In genomic region chr21:38810826-38811164, GRCh38 we compare ENCODE assay signal across 11 cellular contexts. TPM values are rescaled to one million over a fixed set of nuclear protein-coding genes. Genes with fewer than 3 reads are reported as not detected.
DNase-seq lines count a peak whose midpoint lies in the region; ATAC-seq and TF ChIP-seq lines count a peak whose summit lies in the region.
"Had no signal": no experiment of that assay in that cellular context is flagged by ENCODE, and none has a peak within 500 bp of the region (broad histone marks: within the 10 kb centered on the region; RNA-seq: fewer than 3 reads in every experiment).

No MANE protein-coding gene starts in this region.

- peaks cover 95% of the 10 kb centered on the region for H3K36me3 Mint-ChIP-seq in MCF 10A (ENCODE audit: insufficient read depth, unreplicated experiment)

- TF ChIP-seq EP300 in upper lobe of left lung (IDR thresholded peaks at IDR 0.05) = peak in 2 of 4 donors; percentile 2 to 3

- peak overlapping the region; percentile 97 for H3K4me3 Mint-ChIP-seq in MCF 10A (ENCODE audit: unreplicated experiment)
- H3K4me3 Mint-ChIP-seq: neural crest cell; stimulated activated memory B cell treated with anti-CD40 and anti-IgM and Interleukin-4, amounts not matched to agents 10 μg/mL and 1 μg/mL and 100 μg/mL, for 72 hours had no signal

- no peak for TF ChIP-seq POLR2A in breast epithelium (IDR thresholded peaks at IDR 0.05)
- TF ChIP-seq POLR2A in upper lobe of left lung (IDR thresholded peaks at IDR 0.05) = no peak

- no peak for ATAC-seq in upper lobe of left lung (ENCODE audit: low FRiP score in 2 of 2)
- ATAC-seq in GM21360 (IDR thresholded peaks at IDR 0.05; ENCODE audit: unreplicated experiment) = no peak
- ATAC-seq: stimulated activated memory B cell treated with anti-CD40 and anti-IgM and Interleukin-4, amounts not matched to agents 10 μg/mL and 1 μg/mL and 100 μg/mL, for 72 hours had no signal

- H3K27me3 ChIP-seq in breast epithelium (no peaks in the 10 kb centered on the region), duodenal mucosa (ENCODE audit: control insufficient read depth in 1 of 2, insufficient read depth in 2 of 2, low read length in 2 of 2) (no peaks in the 10 kb centered on the region), muscle layer of colon (ENCODE audit: control insufficient read depth in 1 of 2, insufficient read depth in 2 of 2, low read length in 2 of 2) (no peaks in the 10 kb centered on the region), upper lobe of left lung (no peaks in the 10 kb centered on the region)

- no peaks in the 10 kb centered on the region for H3K4me1 ChIP-seq in breast epithelium
- peaks cover 50 to 59% of the 10 kb centered on the region in 2 donors for H3K4me1 ChIP-seq in duodenal mucosa (ENCODE audit: control insufficient read depth in 1 of 2, insufficient read depth in 2 of 2, low read length in 2 of 2)
- H3K4me1 ChIP-seq in muscle layer of colon (ENCODE audit: insufficient read depth, low read length) = peaks cover 63% of the 10 kb centered on the region
- H3K4me1 ChIP-seq in upper lobe of left lung = peaks cover 48 to 71% (median 54%) of the 10 kb centered on the region in 4 donors

- peaks cover 33% of the 10 kb centered on the region for H3K4me1 Mint-ChIP-seq in MCF 10A (ENCODE audit: insufficient read depth, unreplicated experiment)

- H3K36me3 ChIP-seq in breast epithelium = peaks cover 4% of the 10 kb centered on the region
- peaks cover 47 to 55% of the 10 kb centered on the region in 2 donors for H3K36me3 ChIP-seq in duodenal mucosa (ENCODE audit: control insufficient read depth in 1 of 2, insufficient read depth in 2 of 2, low read length in 2 of 2)
- peaks cover 44% of the 10 kb centered on the region for H3K36me3 ChIP-seq in muscle layer of colon (ENCODE audit: insufficient read depth, low read length)
- peaks cover 24 to 75% (median 39%) of the 10 kb centered on the region in 4 donors for H3K36me3 ChIP-seq in upper lobe of left lung

- intact Hi-C loops in MCF 10A (cut with micrococcal nuclease) (loop anchor here (2.0 kb wide), 2 partner anchors 20 to 28 kb away; no protein-coding TSS in a partner anchor), breast epithelium (cut with DNase I; ENCODE audit: low total_unique reads) (no loop called here)

- 17 to 26% methylated on average over 5 of the region's 5 CpGs for WGBS in upper lobe of left lung, 2 donors

- DNase-seq in MCF 10A (ENCODE audit: unreplicated experiment) (no peak), breast epithelium (ENCODE audit: low spot score in 2 of 2) (no peak), upper lobe of left lung (no peak), NK-92 (lab: John Stamatoyannopoulos, UW; ENCODE audit: unreplicated experiment) (no peak), NCI-H69 (lab: John Stamatoyannopoulos, UW) (no peak)
- DNase-seq: amygdala had no signal

- TF ChIP-seq CTCF in MCF 10A (IDR thresholded peaks at IDR 0.05; ENCODE audit: unreplicated experiment) (no peak), breast epithelium (IDR thresholded peaks at IDR 0.05) (no peak), upper lobe of left lung (IDR thresholded peaks at IDR 0.05) (no peak)

- H3K9ac ChIP-seq in duodenal mucosa (ENCODE audit: low read depth in 1 of 2, low read length in 2 of 2) (peak overlapping the region; percentile 95), muscle layer of colon (ENCODE audit: low read length) (no peak overlapping the region)

- POLR2A ChIA-PET in MCF 10A (lab: Yijun Ruan, JAX) = interaction anchor here (0.6 to 11.6 kb wide), 19 partner anchors 12 to 1901 kb away, joined by 3 to 188 read pairs (median 5); no protein-coding TSS in a partner anchor

- H3K27ac Mint-ChIP-seq in MCF 10A (ENCODE audit: low read depth, unreplicated experiment) = peak overlapping the region; percentile 83
- H3K27ac Mint-ChIP-seq: stimulated activated memory B cell treated with anti-CD40 and anti-IgM and Interleukin-4, amounts not matched to agents 10 μg/mL and 1 μg/mL and 100 μg/mL, for 72 hours had no signal

- H3K27ac ChIP-seq in breast epithelium (peak overlapping the region in 1 of 2 donors; percentile 29), duodenal mucosa (ENCODE audit: low read depth, low read length) (peak overlapping the region; percentile 79), muscle layer of colon (ENCODE audit: low read depth, low read length) (peak overlapping the region; percentile 48), upper lobe of left lung (peak overlapping the region; percentile 97 to 99 (median 98))

- no peaks in the 10 kb centered on the region for H3K9me3 Mint-ChIP-seq in MCF 10A (ENCODE audit: unreplicated experiment)
- H3K9me3 Mint-ChIP-seq: neural crest cell had no signal

- TSS peak; percentile 47 for BruUV-seq in MCF 10A (replicated peaks; lab: Mats Ljungman, UMichigan)

- H3K9me3 ChIP-seq in breast epithelium (no peaks in the 10 kb centered on the region), duodenal mucosa (ENCODE audit: control insufficient read depth in 1 of 2, low read length in 2 of 2) (no peaks in the 10 kb centered on the region), muscle layer of colon (ENCODE audit: low read length) (no peaks in the 10 kb centered on the region), upper lobe of left lung (no peaks in the 10 kb centered on the region)

- CTCF ChIA-PET in MCF 10A (lab: Yijun Ruan, JAX) = interaction anchor here (0.6 to 2.8 kb wide), 5 partner anchors 41 to 326 kb away, joined by 3 to 18 read pairs (median 3); no protein-coding TSS in a partner anchor

- H3K27me3 Mint-ChIP-seq in MCF 10A (ENCODE audit: insufficient read depth, unreplicated experiment) = no peaks in the 10 kb centered on the region
- H3K27me3 Mint-ChIP-seq: stimulated activated memory B cell treated with anti-CD40 and anti-IgM and Interleukin-4, amounts not matched to agents 10 μg/mL and 1 μg/mL and 100 μg/mL, for 72 hours had no signal

- H3K4me3 ChIP-seq in breast epithelium (no peak overlapping the region), duodenal mucosa (ENCODE audit: low read depth in 1 of 2, low read length in 2 of 2) (peak overlapping the region; percentile 22 to 79), muscle layer of colon (ENCODE audit: low read depth in 1 of 2, low read length in 2 of 2) (no peak overlapping the region), upper lobe of left lung (peak overlapping the region in 2 of 4 donors; percentile 60 to 84)

RNA-seq across cellular contexts. Expression of gene ETS2, which starts 5.1 kb away (rescaled TPM):
- total RNA-seq in MCF 10A (2022) (109 and 126 TPM in 2 replicates), breast epithelium (10 to 100 TPM; 48.0 to 60.0 (median 57.5) TPM), upper lobe of left lung (100 to 1,000 TPM in 5 of 6 donors, 10 to 100 TPM in 1; 70.2 to 215 (median 143) TPM)

Comparison
In these comparisons a context has a peak if more than half of its experiments do, and no peak if none do; other contexts are left out.
1. H3K4me3 ChIP-seq: peak in duodenal mucosa (2 of 2); none in breast epithelium (0 of 3) and muscle layer of colon (0 of 2).